ENCODE assay signal across 8 cellular contexts in genomic region chr1:24027838-24028468, GRCh38. TPM values are rescaled to one million over a fixed set of nuclear protein-coding genes. Genes with fewer than 3 reads are reported as not detected.
DNase-seq lines count a peak whose midpoint lies in the region; ATAC-seq and TF ChIP-seq lines count a peak whose summit lies in the region.

No MANE protein-coding gene starts in this region.

- H3K27me3 ChIP-seq in Loucy (ENCODE audit: insufficient read depth, low read length, poor library complexity, severe bottlenecking), result no peaks in the 10 kb centered on the region

- H3K4me3 Mint-ChIP-seq in activated T-helper 1 cell treated with anti-CD3 and anti-CD28 coated beads, Interleukin-12 subunit alpha, Interleukin-12 subunit beta, Interleukin-2, Interleukin-4 antibody, amounts not matched to agents 30 ng/mL and 10 ng/mL and 1 ng/mL, durations not matched to agents 14 hours and 24 hours and 36 hours, result no peak overlapping the region

- no peak overlapping the region for H3K9ac ChIP-seq in Loucy (ENCODE audit: low read depth, low read length, poor library complexity, severe bottlenecking)

- DNase-seq in EL, result peak; percentile 60
- DNase-seq in astrocyte of the spinal cord (ENCODE audit: low read depth, low spot score), result peak; percentile 72
- peak; percentile 49 for DNase-seq in kidney glomerular epithelial cell (lab: John Stamatoyannopoulos, UW)
- no peak for DNase-seq in activated T-helper 1 cell treated with anti-CD3 and anti-CD28 coated beads, Interleukin-12 subunit alpha, Interleukin-12 subunit beta, Interleukin-2, Interleukin-4 antibody, amounts not matched to agents 30 ng/mL and 10 ng/mL and 1 ng/mL, durations not matched to agents 14 hours and 24 hours and 36 hours (ENCODE audit: low spot score)
- DNase-seq in SK-N-DZ (ENCODE audit: low spot score), result no peak

- H3K27ac Mint-ChIP-seq in activated T-helper 1 cell treated with anti-CD3 and anti-CD28 coated beads, Interleukin-12 subunit alpha, Interleukin-12 subunit beta, Interleukin-2, Interleukin-4 antibody, amounts not matched to agents 30 ng/mL and 10 ng/mL and 1 ng/mL, durations not matched to agents 14 hours and 24 hours and 36 hours, result no peak overlapping the region

- H3K4me3 ChIP-seq in Loucy (ENCODE audit: low read length, poor library complexity, severe bottlenecking) (no peak overlapping the region), astrocyte of the spinal cord (ENCODE audit: low read depth, low read length) (no peak overlapping the region)

- no peaks in the 10 kb centered on the region for H3K4me1 ChIP-seq in Loucy (ENCODE audit: insufficient read depth, low read length, poor library complexity, severe bottlenecking)

- intact Hi-C loops in activated T-helper 1 cell treated with anti-CD3 and anti-CD28 coated beads, Interleukin-12 subunit alpha, Interleukin-12 subunit beta, Interleukin-2, Interleukin-4 antibody, amounts not matched to agents 30 ng/mL and 10 ng/mL and 1 ng/mL, durations not matched to agents 14 hours and 24 hours and 36 hours (cut with micrococcal nuclease), result loop anchor here (1.0 kb wide), 2 partner anchors 79 to 219 kb away; no protein-coding TSS in a partner anchor

- no peak overlapping the region for H3K4me2 ChIP-seq in Loucy (ENCODE audit: low read depth, low read length, poor library complexity, severe bottlenecking)

- H3K36me3 Mint-ChIP-seq in activated T-helper 1 cell treated with anti-CD3 and anti-CD28 coated beads, Interleukin-12 subunit alpha, Interleukin-12 subunit beta, Interleukin-2, Interleukin-4 antibody, amounts not matched to agents 30 ng/mL and 10 ng/mL and 1 ng/mL, durations not matched to agents 14 hours and 24 hours and 36 hours (ENCODE audit: low read depth), result no peaks in the 10 kb centered on the region

- no peaks in the 10 kb centered on the region for H3K9me3 ChIP-seq in Loucy (ENCODE audit: insufficient read depth, low read depth, low read length)

- no peaks in the 10 kb centered on the region for H4K20me1 ChIP-seq in Loucy (ENCODE audit: insufficient read depth, low read length, poor library complexity, severe bottlenecking)

- ATAC-seq in HG02678 (IDR thresholded peaks at IDR 0.05; ENCODE audit: unreplicated experiment), result no peak
- no peak for ATAC-seq in HG02973 (IDR thresholded peaks at IDR 0.05; ENCODE audit: unreplicated experiment)

- in situ Hi-C loops in astrocyte of the spinal cord (cut with HindIII; ENCODE audit: low sequenced_read_pairs), result no loop called here

- peak; percentile 73 for TF ChIP-seq CTCF in Loucy (conservative IDR thresholded peaks at IDR 0.05; ENCODE audit: low read length)
- peak; percentile 63 for TF ChIP-seq CTCF in astrocyte of the spinal cord (IDR thresholded peaks at IDR 0.05; ENCODE audit: low read depth, low read length)

- H3K79me2 ChIP-seq in Loucy (ENCODE audit: insufficient read depth, low read length), result no peaks in the 10 kb centered on the region

- no peaks in the 10 kb centered on the region for H3K27me3 Mint-ChIP-seq in activated T-helper 1 cell treated with anti-CD3 and anti-CD28 coated beads, Interleukin-12 subunit alpha, Interleukin-12 subunit beta, Interleukin-2, Interleukin-4 antibody, amounts not matched to agents 30 ng/mL and 10 ng/mL and 1 ng/mL, durations not matched to agents 14 hours and 24 hours and 36 hours (ENCODE audit: insufficient read depth)

- no peaks in the 10 kb centered on the region for H3K9me3 Mint-ChIP-seq in activated T-helper 1 cell treated with anti-CD3 and anti-CD28 coated beads, Interleukin-12 subunit alpha, Interleukin-12 subunit beta, Interleukin-2, Interleukin-4 antibody, amounts not matched to agents 30 ng/mL and 10 ng/mL and 1 ng/mL, durations not matched to agents 14 hours and 24 hours and 36 hours

- H3K9me2 ChIP-seq in Loucy (replicated peaks; ENCODE audit: low read depth, low read length), result no peaks in the 10 kb centered on the region

- H3F3A ChIP-seq in Loucy (ENCODE audit: low read depth), result no peaks in the 10 kb centered on the region

- H2AFZ ChIP-seq in Loucy (ENCODE audit: low read length), result no peak overlapping the region

- no peaks in the 10 kb centered on the region for H3K36me3 ChIP-seq in Loucy (ENCODE audit: insufficient read depth, low read length)

- no peaks in the 10 kb centered on the region for H3K4me1 Mint-ChIP-seq in activated T-helper 1 cell treated with anti-CD3 and anti-CD28 coated beads, Interleukin-12 subunit alpha, Interleukin-12 subunit beta, Interleukin-2, Interleukin-4 antibody, amounts not matched to agents 30 ng/mL and 10 ng/mL and 1 ng/mL, durations not matched to agents 14 hours and 24 hours and 36 hours (ENCODE audit: low read depth)

RNA-seq across cellular contexts. Expression of gene SRSF10, which starts 47.8 kb away (rescaled TPM):
- total RNA-seq in activated T-helper 1 cell treated with anti-CD3 and anti-CD28 coated beads, Interleukin-12 subunit alpha, Interleukin-12 subunit beta, Interleukin-2, Interleukin-4 antibody, amounts not matched to agents 30 ng/mL and 10 ng/mL and 1 ng/mL, durations not matched to agents 14 hours and 24 hours and 36 hours, result 238 and 243 TPM in 2 replicates
- polyA plus RNA-seq in SK-N-DZ (2014; cell fraction: cytosol; rRNA removed), result 134 and 162 TPM in 2 replicates
- 321 and 359 TPM in 2 replicates for polyA plus RNA-seq in SK-N-DZ (2014; cell fraction: nucleus; rRNA removed)

Comparison
In these comparisons a context has a peak if more than half of its experiments do, and no peak if none do; other contexts are left out.
1. DNase-seq: peak in EL (single experiment), astrocyte of the spinal cord (single experiment) and kidney glomerular epithelial cell (single experiment); none in activated T-helper 1 cell treated with anti-CD3 and anti-CD28 coated beads, Interleukin-12 subunit alpha, Interleukin-12 subunit beta, Interleukin-2, Interleukin-4 antibody, amounts not matched to agents 30 ng/mL and 10 ng/mL and 1 ng/mL, durations not matched to agents 14 hours and 24 hours and 36 hours (single experiment) and SK-N-DZ (single experiment).